ENCODE assay signal across 26 cellular contexts in the genomic region with DNA sequence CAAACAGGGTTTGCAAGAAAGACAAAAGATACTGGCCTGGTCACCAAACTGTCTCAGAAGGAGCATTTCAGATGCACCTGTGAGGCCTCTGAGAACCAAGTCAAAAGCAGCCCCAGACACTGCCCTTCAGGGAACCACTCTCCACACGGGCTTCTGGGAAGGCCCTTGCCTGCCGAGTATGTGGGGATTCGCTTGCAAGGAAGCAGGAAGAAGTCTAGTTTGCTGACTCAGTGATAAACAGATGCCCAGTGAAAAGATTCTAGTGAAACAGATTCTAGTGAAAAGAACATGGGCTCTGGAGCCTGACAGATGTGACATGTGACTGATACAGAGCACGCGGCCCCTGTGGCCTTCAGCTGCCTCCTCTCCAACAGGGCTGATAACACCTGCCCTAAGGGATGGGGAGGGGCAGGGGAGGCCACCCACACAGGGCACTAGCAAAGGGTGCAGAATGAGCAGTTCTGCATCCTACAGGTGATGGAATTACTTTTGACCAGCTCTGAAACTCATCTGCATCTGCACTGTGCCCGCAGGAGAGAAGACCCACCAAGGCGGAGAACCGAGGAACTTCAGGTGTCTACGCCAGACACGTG. TPM values are rescaled to one million over a fixed set of nuclear protein-coding genes. Genes with fewer than 3 reads are reported as not detected.
DNase-seq lines count a peak whose midpoint lies in the region; ATAC-seq lines count a peak whose summit lies in the region.
"Had no signal": no experiment of that assay in that cellular context is flagged by ENCODE, and none has a peak within 500 bp of the region (broad histone marks: within the 10 kb centered on the region; RNA-seq: fewer than 3 reads in every experiment).

No MANE protein-coding gene starts in this region.

- H3K9me3 Mint-ChIP-seq in activated T-helper 17 cell treated with anti-CD3 and anti-CD28 coated beads, Interleukin-2, amount 50 U/mL, for 72 hours: no peaks in the 10 kb centered on the region
- H3K9me3 Mint-ChIP-seq in stimulated activated naive B cell treated with anti-CD40 and anti-IgM and Interleukin-4, amounts not matched to agents 10 μg/mL and 1 μg/mL and 100 μg/mL, for 72 hours: no peaks in the 10 kb centered on the region
- H3K9me3 Mint-ChIP-seq: activated naive CD8-positive, alpha-beta T cell treated with anti-CD3 and anti-CD28 coated beads, Interleukin-2, amount 50 U/mL, for 24 hours; activated T-cell treated with anti-CD3 and anti-CD28 coated beads, Interleukin-2, amount 50 U/mL, for 4 hours; immature natural killer cell had no signal

- DNase-seq in COLO668 (lab: John Stamatoyannopoulos, UW; ENCODE audit: unreplicated experiment) (peak; percentile 31), NCI-H2107 treated with DMSO at 0.1 percent for 48 hours (lab: John Stamatoyannopoulos, UW; ENCODE audit: unreplicated experiment) (peak; percentile 54), islet precursor cell (no peak)
- DNase-seq in stimulated activated naive B cell treated with anti-CD40 and anti-IgM and Interleukin-4, amounts not matched to agents 10 μg/mL and 1 μg/mL and 100 μg/mL, for 72 hours: no peak
- DNase-seq: activated CD4-positive, alpha-beta T cell treated with anti-CD3 and anti-CD28 coated beads, Interleukin-2, amount 50 U/mL, for 4 hours; activated CD8-positive, alpha-beta memory T cell treated with anti-CD3 and anti-CD28 coated beads, Interleukin-2, amount 10 ng/mL, durations not matched to agents 7 days and 5 days; activated naive CD8-positive, alpha-beta T cell treated with anti-CD3 and anti-CD28 coated beads, Interleukin-2, amount 50 U/mL, for 24 hours; activated T-cell treated with anti-CD3 and anti-CD28 coated beads, Interleukin-2, amount 50 U/mL, for 4 hours; central memory CD4-positive, alpha-beta T cell; cortex of kidney; DND-41; effector memory CD4-positive, alpha-beta T cell; immature natural killer cell; mesenchymal stem cell; NCI-H1436; NCI-H2081 treated with DMSO at 0.1 percent for 48 hours; NCI-H774; stimulated activated CD4-positive, alpha-beta T cell treated with anti-CD3 and anti-CD28 coated beads, Interleukin-1b, Interleukin-23, amount 100 ng/mL, for 48 hours; stomach; T-helper 17 cell; tibial artery had no signal

- no peaks in the 10 kb centered on the region for H3K36me3 Mint-ChIP-seq in activated T-helper 17 cell treated with anti-CD3 and anti-CD28 coated beads, Interleukin-2, amount 50 U/mL, for 72 hours (ENCODE audit: low read depth)
- H3K36me3 Mint-ChIP-seq in stimulated activated naive B cell treated with anti-CD40 and anti-IgM and Interleukin-4, amounts not matched to agents 10 μg/mL and 1 μg/mL and 100 μg/mL, for 72 hours: peaks cover 41 to 65% of the 10 kb centered on the region in 2 donors
- H3K36me3 Mint-ChIP-seq: activated CD8-positive, alpha-beta memory T cell treated with anti-CD3 and anti-CD28 coated beads, Interleukin-2, amount 10 ng/mL, durations not matched to agents 7 days and 5 days; immature natural killer cell had no signal

- no peak for ATAC-seq in activated T-helper 17 cell treated with anti-CD3 and anti-CD28 coated beads, Interleukin-2, amount 50 U/mL, for 72 hours (replicated peaks)
- ATAC-seq in stimulated activated naive B cell treated with anti-CD40 and anti-IgM and Interleukin-4, amounts not matched to agents 10 μg/mL and 1 μg/mL and 100 μg/mL, for 72 hours (replicated peaks): peak; percentile 53 to 54
- ATAC-seq in GM21529 (IDR thresholded peaks at IDR 0.05; ENCODE audit: unreplicated experiment) (no peak), GM21390 (IDR thresholded peaks at IDR 0.05; ENCODE audit: unreplicated experiment) (no peak)
- ATAC-seq: activated CD8-positive, alpha-beta memory T cell treated with anti-CD3 and anti-CD28 coated beads, Interleukin-2, amount 10 ng/mL, durations not matched to agents 7 days and 5 days; activated naive CD8-positive, alpha-beta T cell treated with anti-CD3 and anti-CD28 coated beads, Interleukin-2, amount 50 U/mL, for 24 hours; activated T-cell treated with anti-CD3 and anti-CD28 coated beads, Interleukin-2, amount 50 U/mL, for 4 hours; T-helper 17 cell had no signal

- H3K27me3 Mint-ChIP-seq in activated T-helper 17 cell treated with anti-CD3 and anti-CD28 coated beads, Interleukin-2, amount 50 U/mL, for 72 hours: no peaks in the 10 kb centered on the region
- no peaks in the 10 kb centered on the region for H3K27me3 Mint-ChIP-seq in stimulated activated naive B cell treated with anti-CD40 and anti-IgM and Interleukin-4, amounts not matched to agents 10 μg/mL and 1 μg/mL and 100 μg/mL, for 72 hours
- H3K27me3 Mint-ChIP-seq: activated CD8-positive, alpha-beta memory T cell treated with anti-CD3 and anti-CD28 coated beads, Interleukin-2, amount 10 ng/mL, durations not matched to agents 7 days and 5 days; activated naive CD8-positive, alpha-beta T cell treated with anti-CD3 and anti-CD28 coated beads, Interleukin-2, amount 50 U/mL, for 24 hours; T-helper 17 cell had no signal

- no peak overlapping the region for H3K4me3 Mint-ChIP-seq in activated T-helper 17 cell treated with anti-CD3 and anti-CD28 coated beads, Interleukin-2, amount 50 U/mL, for 72 hours
- H3K4me3 Mint-ChIP-seq in stimulated activated naive B cell treated with anti-CD40 and anti-IgM and Interleukin-4, amounts not matched to agents 10 μg/mL and 1 μg/mL and 100 μg/mL, for 72 hours: no peak overlapping the region
- H3K4me3 Mint-ChIP-seq: activated CD8-positive, alpha-beta memory T cell treated with anti-CD3 and anti-CD28 coated beads, Interleukin-2, amount 10 ng/mL, durations not matched to agents 7 days and 5 days; activated naive CD8-positive, alpha-beta T cell treated with anti-CD3 and anti-CD28 coated beads, Interleukin-2, amount 50 U/mL, for 24 hours; activated T-cell treated with anti-CD3 and anti-CD28 coated beads, Interleukin-2, amount 50 U/mL, for 4 hours; immature natural killer cell; T-helper 17 cell had no signal

- no peaks in the 10 kb centered on the region for H3K4me1 Mint-ChIP-seq in activated T-helper 17 cell treated with anti-CD3 and anti-CD28 coated beads, Interleukin-2, amount 50 U/mL, for 72 hours
- no peaks in the 10 kb centered on the region for H3K4me1 Mint-ChIP-seq in stimulated activated naive B cell treated with anti-CD40 and anti-IgM and Interleukin-4, amounts not matched to agents 10 μg/mL and 1 μg/mL and 100 μg/mL, for 72 hours
- H3K4me1 Mint-ChIP-seq: immature natural killer cell, T-helper 17 cell had no signal

- peak overlapping the region; percentile 59 for H3K27ac Mint-ChIP-seq in activated T-helper 17 cell treated with anti-CD3 and anti-CD28 coated beads, Interleukin-2, amount 50 U/mL, for 72 hours
- no peak overlapping the region for H3K27ac Mint-ChIP-seq in stimulated activated naive B cell treated with anti-CD40 and anti-IgM and Interleukin-4, amounts not matched to agents 10 μg/mL and 1 μg/mL and 100 μg/mL, for 72 hours
- H3K27ac Mint-ChIP-seq: activated CD8-positive, alpha-beta memory T cell treated with anti-CD3 and anti-CD28 coated beads, Interleukin-2, amount 10 ng/mL, durations not matched to agents 7 days and 5 days; activated naive CD8-positive, alpha-beta T cell treated with anti-CD3 and anti-CD28 coated beads, Interleukin-2, amount 50 U/mL, for 24 hours; immature natural killer cell; T-helper 17 cell had no signal

RNA-seq across cellular contexts. Expression of a gene that starts 19.1 kb away (rescaled TPM):
- total RNA-seq in activated T-helper 17 cell treated with anti-CD3 and anti-CD28 coated beads, Interleukin-2, amount 50 U/mL, for 72 hours: 1 to 10 TPM; 2.1 to 2.3 TPM
- total RNA-seq: H4, SK-MEL-5 had no signal

Comparison
In these comparisons a context has a peak if more than half of its experiments do, and no peak if none do; other contexts are left out.
1. DNase-seq: peak in COLO668 (single experiment) and NCI-H2107 treated with DMSO at 0.1 percent for 48 hours (single experiment); none in stimulated activated naive B cell treated with anti-CD40 and anti-IgM and Interleukin-4, amounts not matched to agents 10 μg/mL and 1 μg/mL and 100 μg/mL, for 72 hours (single experiment) and islet precursor cell (single experiment).
2. ATAC-seq: peak in stimulated activated naive B cell treated with anti-CD40 and anti-IgM and Interleukin-4, amounts not matched to agents 10 μg/mL and 1 μg/mL and 100 μg/mL, for 72 hours (2 of 2); none in activated T-helper 17 cell treated with anti-CD3 and anti-CD28 coated beads, Interleukin-2, amount 50 U/mL, for 72 hours (single experiment), GM21529 (single experiment) and GM21390 (single experiment).